ENCODE assay signal across 8 cellular contexts in the genomic region with DNA sequence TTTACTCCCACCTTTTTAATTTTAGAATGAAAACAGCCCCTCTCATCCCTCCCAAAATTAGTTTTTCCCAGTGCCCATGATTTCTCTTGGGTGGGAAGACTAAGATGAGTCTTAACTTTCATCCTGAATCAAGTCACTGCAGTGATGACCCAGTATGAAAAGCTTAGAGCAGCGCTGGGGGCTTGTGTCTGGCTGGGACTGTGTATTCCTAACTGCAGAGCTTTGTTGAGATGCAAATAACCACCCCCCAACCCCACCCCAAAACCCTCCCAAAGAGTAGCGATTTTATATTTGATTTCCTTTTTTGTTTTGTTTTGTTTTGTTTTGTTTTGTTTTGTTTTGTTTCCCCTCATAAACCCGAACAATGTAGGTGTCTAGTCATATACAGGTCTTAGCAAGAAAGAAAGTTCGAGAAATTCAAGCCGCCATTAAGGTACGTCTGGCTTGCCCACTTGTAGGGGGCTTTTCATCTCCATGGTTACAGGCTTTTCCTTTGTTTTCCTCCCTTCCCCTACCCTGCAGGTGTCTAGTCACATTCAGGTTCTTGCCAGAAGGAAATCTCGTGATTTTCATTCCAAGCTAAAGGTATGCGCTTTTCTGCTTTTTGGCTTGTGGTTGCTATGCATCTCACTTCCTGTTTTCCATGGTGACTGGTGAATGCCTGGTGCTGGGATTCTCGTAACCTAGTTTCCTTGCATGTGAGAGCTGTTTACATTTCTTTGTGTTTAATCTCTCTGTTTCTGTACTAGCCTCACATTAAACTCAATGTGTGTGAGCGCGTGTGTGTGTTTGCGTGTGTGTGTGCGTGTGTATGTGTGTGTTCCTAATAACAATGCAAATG.
DNase-seq lines count a peak whose midpoint lies in the region; ATAC-seq, FAIRE-seq and TF ChIP-seq lines count a peak whose summit lies in the region.

No MANE protein-coding gene starts in this region.

- 63 to 67% methylated on average over 13 of the region's 13 CpGs for WGBS in pancreas, 2 donors

- H3K4me3 ChIP-seq in pancreas, result no peak overlapping the region

- peaks cover 0 to 8% (median 3%) of the 10 kb centered on the region in 3 donors for H3K4me1 ChIP-seq in pancreas

- FAIRE-seq in GM12891 (lab: Jason Lieb, UNC) (no peak), pancreas (lab: Jason Lieb, UNC) (no peak)

- intact Hi-C loops in pancreas (cut with DNase I), result no loop called here

- DNase-seq in GM12891 (ENCODE audit: insufficient read length, low spot score) (no peak), NCI-H748 (lab: John Stamatoyannopoulos, UW; ENCODE audit: unreplicated experiment) (peak; percentile 99), fibroblast of gingiva (ENCODE audit: low read depth) (peak; percentile 69), pancreas (no peak), NCI-H1436 (lab: John Stamatoyannopoulos, UW) (no peak), cerebellar nuclear complex (lab: John Stamatoyannopoulos, UW) (no peak)

- H3K27me3 ChIP-seq in pancreas, result no peaks in the 10 kb centered on the region

- peak overlapping the region in 2 of 4 donors; percentile 28 to 47 for H3K27ac ChIP-seq in pancreas

- TF ChIP-seq CTCF in pancreas (IDR thresholded peaks at IDR 0.05), result no peak

- H3K9me3 ChIP-seq in pancreas, result no peaks in the 10 kb centered on the region

- ATAC-seq in pancreas, result peak; percentile 75 to 87 (median 80)
- no peak for ATAC-seq in GM19035 (IDR thresholded peaks at IDR 0.05; ENCODE audit: unreplicated experiment)
- ATAC-seq in HG03354 (IDR thresholded peaks at IDR 0.05; ENCODE audit: poor library complexity, severe bottlenecking, unreplicated experiment), result no peak

- TF ChIP-seq POLR2A in GM12891 (IDR thresholded peaks at IDR 0.05; ENCODE audit: low read depth, low read length), result no peak

- no peaks in the 10 kb centered on the region for H3K36me3 ChIP-seq in pancreas

TF ChIP-seq in GM12891, 5 proteins besides CTCF, POLR2A, EP300 and RAD21:
- TF ChIP-seq SPI1 (IDR thresholded peaks at IDR 0.05; ENCODE audit: low read depth, low read length) (peak; percentile 80), POLR2AphosphoS5 (IDR thresholded peaks at IDR 0.05; ENCODE audit: low read depth, low read length) (no peak)

Comparison
In these comparisons a context has a peak if more than half of its experiments do, and no peak if none do; other contexts are left out.
1. DNase-seq: peak in NCI-H748 (single experiment) and fibroblast of gingiva (single experiment); none in GM12891 (single experiment), pancreas (0 of 6), NCI-H1436 (single experiment) and cerebellar nuclear complex (0 of 2).
2. ATAC-seq: peak in pancreas (4 of 4); none in GM19035 (single experiment) and HG03354 (single experiment).